In the genomic region with DNA sequence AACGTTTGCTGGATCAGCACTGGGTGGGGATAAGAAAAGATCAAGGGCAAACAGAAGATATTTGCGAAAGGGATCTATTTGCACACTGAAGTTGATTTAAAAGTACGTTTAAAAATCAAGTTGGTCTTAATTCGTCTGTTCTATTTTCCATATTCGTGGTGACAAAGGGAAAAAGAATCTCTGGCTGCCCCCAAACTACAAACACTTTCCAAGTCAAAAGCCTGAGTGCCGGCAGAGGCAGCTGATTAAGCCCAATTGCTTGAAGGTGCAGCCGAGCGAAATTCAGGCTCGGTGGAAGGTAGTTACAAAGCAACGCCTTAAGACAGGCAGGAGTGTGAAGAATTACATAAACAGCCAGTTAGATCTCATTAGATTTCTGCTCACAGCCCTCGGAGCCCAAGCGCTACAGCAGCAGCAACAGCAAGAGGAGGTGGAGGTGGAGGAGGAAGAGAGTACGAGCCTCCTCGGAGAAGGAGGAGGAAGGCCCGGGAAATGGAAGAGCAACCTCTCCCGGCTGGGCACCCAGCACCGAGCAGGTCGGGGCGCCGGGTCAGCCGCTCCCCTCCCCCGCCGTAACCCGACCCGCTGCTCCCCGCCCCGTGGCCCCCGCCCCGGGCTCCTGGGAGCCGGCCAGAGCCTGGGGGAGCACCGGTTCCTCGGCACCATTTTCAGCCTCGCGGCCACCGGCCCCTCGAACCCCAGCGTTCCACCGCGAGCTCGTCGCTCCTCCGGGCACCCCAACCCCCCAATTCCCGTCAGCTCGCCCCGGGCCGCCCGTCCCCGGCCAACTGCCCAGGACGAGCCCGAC, we compare ENCODE assay signal across 7 cellular contexts. TPM values are rescaled to one million over a fixed set of nuclear protein-coding genes. Genes with fewer than 3 reads are reported as not detected.
DNase-seq lines count a peak whose midpoint lies in the region; ATAC-seq lines count a peak whose summit lies in the region.

No MANE protein-coding gene starts in this region.

- DNase-seq in NCI-H460 (ENCODE audit: extremely low read depth, low read depth) = peak; percentile 46
- peak; percentile 49 for DNase-seq in activated CD4-positive, alpha-beta T cell treated with anti-CD3 and anti-CD28 coated beads, Interleukin-2, amount 50 U/mL, for 1 hour
- peak; percentile 30 for DNase-seq in effector CD8-positive, alpha-beta T cell (lab: John Stamatoyannopoulos, UW)
- peak; percentile 65 for DNase-seq in medulla oblongata (ENCODE audit: extremely low spot score)
- peak; percentile 25 to 29 (median 29) for DNase-seq in stimulated activated CD4-positive, alpha-beta T cell treated with anti-CD3 and anti-CD28 coated beads, TNF-alpha, amount 100 ng/mL, for 4 hours (ENCODE audit: low read depth in 3 of 3)

- ATAC-seq in GM18511 (IDR thresholded peaks at IDR 0.05; ENCODE audit: unreplicated experiment) (peak; percentile 14), HG02943 (IDR thresholded peaks at IDR 0.05; ENCODE audit: low read depth, unreplicated experiment) (peak; percentile 13)

RNA-seq across cellular contexts. Expression of gene TOB1, which starts 0.9 kb away (rescaled TPM):
- 51.5 and 58.4 TPM in 2 replicates for total RNA-seq in NCI-H460 (2014; rRNA removed; shearing (Covaris generic))
- polyA plus RNA-seq in NCI-H460 (2014; cell fraction: nucleus; rRNA removed) = 26.5 and 27.1 TPM in 2 replicates

RNA-seq across cellular contexts. Expression of gene WFIKKN2, which starts 29.9 kb away (rescaled TPM):
- total RNA-seq in NCI-H460 (2014; rRNA removed; shearing (Covaris generic)) = not detected in 2 replicates
- polyA plus RNA-seq in NCI-H460 (2014; cell fraction: nucleus; rRNA removed) = not detected in 2 replicates

Comparison
In these comparisons a context has a peak if more than half of its experiments do, and no peak if none do; other contexts are left out.
1. Peak in every context shown above with its lines: DNase-seq and ATAC-seq.